9 cellular contexts compared by ENCODE assay signal in genomic region chr15:61226313-61227250, GRCh38. TPM values are rescaled to one million over a fixed set of nuclear protein-coding genes. Genes with fewer than 3 reads are reported as not detected.
DNase-seq lines count a peak whose midpoint lies in the region; ATAC-seq and TF ChIP-seq lines count a peak whose summit lies in the region.
"Had no signal": no experiment of that assay in that cellular context is flagged by ENCODE, and none has a peak within 500 bp of the region (broad histone marks: within the 10 kb centered on the region; RNA-seq: fewer than 3 reads in every experiment).

No MANE protein-coding gene starts in this region.

- H3K4me1 ChIP-seq in HAP-1 (no peaks in the 10 kb centered on the region), ascending aorta (peaks cover 0 to 9% of the 10 kb centered on the region in 2 donors)

- DNase-seq in HAP-1 (ENCODE audit: low spot score in 2 of 2): no peak
- DNase-seq in ascending aorta (ENCODE audit: low spot score in 2 of 2): no peak
- no peak for DNase-seq in NCI-H2029 treated with DMSO at 0.1 percent for 48 hours (lab: John Stamatoyannopoulos, UW)
- no peak for DNase-seq in DMS53 (lab: John Stamatoyannopoulos, UW)
- no peak for DNase-seq in activated CD4-positive, alpha-beta T cell treated with anti-CD3 and anti-CD28 coated beads, Interleukin-2, amount 10 ng/mL, durations not matched to agents 24 days and 14 days
- DNase-seq: naive B cell had no signal

- no peak for TF ChIP-seq CTCF in ascending aorta (IDR thresholded peaks at IDR 0.05)

- H3K4me1 Mint-ChIP-seq in activated CD4-positive, alpha-beta T cell treated with anti-CD3 and anti-CD28 coated beads, Interleukin-2, amount 10 ng/mL, durations not matched to agents 24 days and 14 days: peaks cover 5% of the 10 kb centered on the region

- H3K27me3 ChIP-seq in HAP-1 (ENCODE audit: low read depth): peaks cover 21% of the 10 kb centered on the region
- no peaks in the 10 kb centered on the region for H3K27me3 ChIP-seq in ascending aorta

- in situ Hi-C loops in HAP-1 (cut with MboI; ENCODE audit: low sequenced_read_pairs): no loop called here

- H3K9me3 ChIP-seq in HAP-1 (peaks cover 3% of the 10 kb centered on the region), ascending aorta (no peaks in the 10 kb centered on the region), iPS-18c (ENCODE audit: control insufficient read depth, insufficient read depth, low read length) (no peaks in the 10 kb centered on the region)

- no peaks in the 10 kb centered on the region for H3K36me3 Mint-ChIP-seq in activated CD4-positive, alpha-beta T cell treated with anti-CD3 and anti-CD28 coated beads, Interleukin-2, amount 10 ng/mL, durations not matched to agents 24 days and 14 days (ENCODE audit: low read depth)
- H3K36me3 Mint-ChIP-seq: naive B cell had no signal

- H3K36me3 ChIP-seq in HAP-1 (replicated peaks) (no peaks in the 10 kb centered on the region), ascending aorta (no peaks in the 10 kb centered on the region)

- intact Hi-C loops in ascending aorta (cut with DNase I): no loop called here
- intact Hi-C loops in activated CD4-positive, alpha-beta T cell treated with anti-CD3 and anti-CD28 coated beads, Interleukin-2, amount 10 ng/mL, durations not matched to agents 24 days and 14 days (cut with micrococcal nuclease): no loop called here

- peaks cover 68% of the 10 kb centered on the region for H3K27me3 Mint-ChIP-seq in activated CD4-positive, alpha-beta T cell treated with anti-CD3 and anti-CD28 coated beads, Interleukin-2, amount 10 ng/mL, durations not matched to agents 24 days and 14 days

- H3K4me3 ChIP-seq in HAP-1 (peak overlapping the region; percentile 42), ascending aorta (peak overlapping the region; percentile 64 to 82), iPS-18c (ENCODE audit: insufficient read depth, low read depth, low read length) (peak overlapping the region; percentile 67), skin epidermis (peak overlapping the region; percentile 36 to 68 (median 54))

- no peak overlapping the region for H3K27ac Mint-ChIP-seq in activated CD4-positive, alpha-beta T cell treated with anti-CD3 and anti-CD28 coated beads, Interleukin-2, amount 10 ng/mL, durations not matched to agents 24 days and 14 days
- H3K27ac Mint-ChIP-seq: naive B cell had no signal

- H3K4me3 Mint-ChIP-seq in activated CD4-positive, alpha-beta T cell treated with anti-CD3 and anti-CD28 coated beads, Interleukin-2, amount 10 ng/mL, durations not matched to agents 24 days and 14 days: no peak overlapping the region

- H3K9me3 Mint-ChIP-seq in activated CD4-positive, alpha-beta T cell treated with anti-CD3 and anti-CD28 coated beads, Interleukin-2, amount 10 ng/mL, durations not matched to agents 24 days and 14 days: no peaks in the 10 kb centered on the region

- no peak for ATAC-seq in HG02588 (IDR thresholded peaks at IDR 0.05; ENCODE audit: unreplicated experiment)

- no peak overlapping the region for H3K27ac ChIP-seq in ascending aorta
- peak overlapping the region in 5 of 21 experiments; percentile 10 to 72 (median 16) for H3K27ac ChIP-seq in skin epidermis

RNA-seq across cellular contexts. Expression of gene RORA, which starts 2.5 kb away (rescaled TPM):
- 5.7 TPM for total RNA-seq in ascending aorta
- total RNA-seq in activated CD4-positive, alpha-beta T cell treated with anti-CD3 and anti-CD28 coated beads, Interleukin-2, amount 10 ng/mL, durations not matched to agents 24 days and 14 days: 17.1 and 17.4 TPM in 2 replicates
